Comparison of ENCODE assay signal across 19 cellular contexts in genomic region chr13:25149670-25150069, GRCh38. TPM values are rescaled to one million over a fixed set of nuclear protein-coding genes. Genes with fewer than 3 reads are reported as not detected.
DNase-seq lines count a peak whose midpoint lies in the region; ATAC-seq and TF ChIP-seq lines count a peak whose summit lies in the region.
"Had no signal": no experiment of that assay in that cellular context is flagged by ENCODE, and none has a peak within 500 bp of the region (broad histone marks: within the 10 kb centered on the region; RNA-seq: fewer than 3 reads in every experiment).

No MANE protein-coding gene starts in this region.

- peak; percentile 62 for DNase-seq in medulla oblongata (ENCODE audit: extremely low spot score)
- no peak for DNase-seq in hepatic stellate cell (ENCODE audit: low spot score)
- no peak for DNase-seq in activated naive CD4-positive, alpha-beta T cell treated with anti-CD3 and anti-CD28 coated beads for 36 hours
- DNase-seq in CD4-positive, alpha-beta T cell: no peak
- DNase-seq: BE2C; CD4-positive, CD25-positive, alpha-beta regulatory T cell; DMS153; DMS79; GF-D8; GM23248; HCEC 1CT; KBM-7 had no signal

- H3K27me3 Mint-ChIP-seq in activated naive CD4-positive, alpha-beta T cell treated with anti-CD3 and anti-CD28 coated beads for 36 hours (ENCODE audit: low read depth): peaks cover 7% of the 10 kb centered on the region
- H3K27me3 Mint-ChIP-seq in CD4-positive, alpha-beta T cell: peaks cover 56% of the 10 kb centered on the region
- H3K27me3 Mint-ChIP-seq: CD4-positive, CD25-positive, alpha-beta regulatory T cell had no signal

- H3K4me3 Mint-ChIP-seq in activated naive CD4-positive, alpha-beta T cell treated with anti-CD3 and anti-CD28 coated beads for 36 hours: no peak overlapping the region
- no peak overlapping the region for H3K4me3 Mint-ChIP-seq in CD4-positive, alpha-beta T cell
- H3K4me3 Mint-ChIP-seq: CD4-positive, CD25-positive, alpha-beta regulatory T cell; IgD-negative memory B cell had no signal

- no peaks in the 10 kb centered on the region for H3K36me3 Mint-ChIP-seq in activated naive CD4-positive, alpha-beta T cell treated with anti-CD3 and anti-CD28 coated beads for 36 hours (ENCODE audit: low read depth)
- no peaks in the 10 kb centered on the region for H3K36me3 Mint-ChIP-seq in CD4-positive, alpha-beta T cell (ENCODE audit: low read depth)
- H3K36me3 Mint-ChIP-seq: CD4-positive, CD25-positive, alpha-beta regulatory T cell; IgD-negative memory B cell had no signal

- H3K27ac ChIP-seq in angular gyrus (ENCODE audit: low read depth, low read length) (peak overlapping the region; percentile 69), cingulate gyrus (ENCODE audit: low read depth, low read length) (peak overlapping the region; percentile 49)
- H3K27ac ChIP-seq in CD4-positive, alpha-beta T cell (ENCODE audit: low read depth, low read length): no peak overlapping the region
- H3K27ac ChIP-seq: GM23248 had no signal

- ATAC-seq in HG02623 (IDR thresholded peaks at IDR 0.05; ENCODE audit: unreplicated experiment): no peak
- no peak for ATAC-seq in CD4-positive, alpha-beta T cell (ENCODE audit: poor library complexity)
- ATAC-seq: GM12878, HepG2 had no signal

- no peaks in the 10 kb centered on the region for H3K9me3 Mint-ChIP-seq in activated naive CD4-positive, alpha-beta T cell treated with anti-CD3 and anti-CD28 coated beads for 36 hours
- no peaks in the 10 kb centered on the region for H3K9me3 Mint-ChIP-seq in CD4-positive, alpha-beta T cell

- POLR2A ChIA-PET in CD4-positive, alpha-beta T cell (lab: Charles Lee): no interaction called here

- no peak for TF ChIP-seq CTCF in CD4-positive, alpha-beta T cell (IDR thresholded peaks at IDR 0.05)

- H3K9me3 ChIP-seq in CD4-positive, alpha-beta T cell (ENCODE audit: control insufficient read depth, low read length): no peaks in the 10 kb centered on the region
- H3K9me3 ChIP-seq: BE2C had no signal

- H3K27me3 ChIP-seq in CD4-positive, alpha-beta T cell (ENCODE audit: control insufficient read depth, insufficient read depth, low read length): peaks cover 8% of the 10 kb centered on the region

- H3K27ac Mint-ChIP-seq in activated naive CD4-positive, alpha-beta T cell treated with anti-CD3 and anti-CD28 coated beads for 36 hours: no peak overlapping the region
- no peak overlapping the region for H3K27ac Mint-ChIP-seq in CD4-positive, alpha-beta T cell
- H3K27ac Mint-ChIP-seq: CD4-positive, CD25-positive, alpha-beta regulatory T cell; IgD-negative memory B cell had no signal

- intact Hi-C loops in activated naive CD4-positive, alpha-beta T cell treated with anti-CD3 and anti-CD28 coated beads for 36 hours (cut with micrococcal nuclease): no loop called here
- intact Hi-C loops in CD4-positive, alpha-beta T cell (cut with DNase I, micrococcal nuclease): no loop called here

- CTCF ChIA-PET in activated naive CD4-positive, alpha-beta T cell treated with anti-CD3 and anti-CD28 coated beads for 36 hours (lab: Charles Lee): interaction anchor here (0.9 kb wide), 1 partner anchor 35 kb away, joined by 3 read pairs; no protein-coding TSS in a partner anchor
- CTCF ChIA-PET in CD4-positive, alpha-beta T cell (lab: Charles Lee): no interaction called here

- H3K4me1 Mint-ChIP-seq in activated naive CD4-positive, alpha-beta T cell treated with anti-CD3 and anti-CD28 coated beads for 36 hours (ENCODE audit: low read depth): no peaks in the 10 kb centered on the region
- no peaks in the 10 kb centered on the region for H3K4me1 Mint-ChIP-seq in CD4-positive, alpha-beta T cell (ENCODE audit: low read depth)
- H3K4me1 Mint-ChIP-seq: CD4-positive, CD25-positive, alpha-beta regulatory T cell had no signal

RNA-seq across cellular contexts. Expression of gene AMER2, which starts 22.4 kb away (rescaled TPM):
- not detected for total RNA-seq in activated naive CD4-positive, alpha-beta T cell treated with anti-CD3 and anti-CD28 coated beads for 36 hours
- not detected for total RNA-seq in CD4-positive, alpha-beta T cell
- total RNA-seq: A172; CD4-positive, CD25-positive, alpha-beta regulatory T cell; GM23248; HepG2 had no signal

RNA-seq across cellular contexts. Expression of gene PABPC3, which starts 53.7 kb away (rescaled TPM):
- total RNA-seq in activated naive CD4-positive, alpha-beta T cell treated with anti-CD3 and anti-CD28 coated beads for 36 hours: 1 to 10 TPM; 1.3 to 1.5 TPM
- under 1 TPM; 0.20 to 0.66 TPM for total RNA-seq in CD4-positive, alpha-beta T cell
- total RNA-seq: A172 had no signal
